In the genomic region with DNA sequence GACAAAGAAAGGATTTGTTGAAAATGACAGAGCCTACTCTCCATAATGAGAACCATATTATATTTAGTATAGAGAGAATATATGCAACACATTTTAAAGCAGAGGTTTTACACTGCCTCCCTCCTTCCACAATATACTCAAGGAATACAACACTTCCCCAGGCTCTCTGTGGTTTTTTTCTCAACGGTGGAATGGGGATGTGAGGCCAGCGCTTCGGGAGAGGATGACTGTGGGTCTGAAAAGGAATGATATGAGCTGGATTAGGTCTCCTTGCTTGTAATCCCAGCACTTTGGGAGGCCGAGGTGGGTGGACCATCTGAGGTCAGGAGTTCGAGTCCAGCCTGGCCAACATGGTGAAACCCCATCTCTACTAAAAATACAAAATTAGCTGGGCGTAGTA, we compare ENCODE assay signal across 17 cellular contexts.
DNase-seq lines count a peak whose midpoint lies in the region; ATAC-seq and TF ChIP-seq lines count a peak whose summit lies in the region.
"Had no signal": no experiment of that assay in that cellular context is flagged by ENCODE, and none has a peak within 500 bp of the region (broad histone marks: within the 10 kb centered on the region; RNA-seq: fewer than 3 reads in every experiment).

No MANE protein-coding gene starts in this region.

- no peak overlapping the region for H3K4me3 Mint-ChIP-seq in natural killer cell treated with Interleukin-12 subunit alpha and Interleukin-12 subunit beta and Interleukin-15 and Interleukin-18, amount 100 ng/mL, for 72 hours
- H3K4me3 Mint-ChIP-seq in natural killer cell (no peak overlapping the region), neural crest cell (peak overlapping the region; percentile 27)
- H3K4me3 Mint-ChIP-seq in activated CD8-positive, alpha-beta T cell treated with anti-CD3 and anti-CD28 coated beads for 36 hours: no peak overlapping the region
- H3K4me3 Mint-ChIP-seq: H9 had no signal

- CTCF ChIA-PET in activated CD8-positive, alpha-beta T cell treated with anti-CD3 and anti-CD28 coated beads for 36 hours (lab: Charles Lee): interaction anchor here (1.4 to 2.5 kb wide), 3 partner anchors 16 to 360 kb away, joined by 3 to 9 read pairs (median 6); no protein-coding TSS in a partner anchor

- no peak for TF ChIP-seq CTCF in natural killer cell (IDR thresholded peaks at IDR 0.05)
- no peak for TF ChIP-seq CTCF in neural crest cell (conservative IDR thresholded peaks at IDR 0.05)
- TF ChIP-seq CTCF in spleen (IDR thresholded peaks at IDR 0.05 in 8 of 11, conservative IDR thresholded peaks at IDR 0.05 in 3 of 11): no peak
- TF ChIP-seq CTCF in activated CD8-positive, alpha-beta T cell treated with anti-CD3 and anti-CD28 coated beads for 36 hours (IDR thresholded peaks at IDR 0.05): no peak

- POLR2A ChIA-PET in activated CD8-positive, alpha-beta T cell treated with anti-CD3 and anti-CD28 coated beads for 36 hours (lab: Charles Lee): no interaction called here

- H3K27me3 Mint-ChIP-seq in natural killer cell treated with Interleukin-12 subunit alpha and Interleukin-12 subunit beta and Interleukin-15 and Interleukin-18, amount 100 ng/mL, for 72 hours: no peaks in the 10 kb centered on the region
- H3K27me3 Mint-ChIP-seq in natural killer cell (ENCODE audit: low read depth in 2 of 2) (no peaks in the 10 kb centered on the region), neural crest cell (ENCODE audit: low read depth) (no peaks in the 10 kb centered on the region)
- peaks cover 3% of the 10 kb centered on the region for H3K27me3 Mint-ChIP-seq in activated CD8-positive, alpha-beta T cell treated with anti-CD3 and anti-CD28 coated beads for 36 hours

- ATAC-seq in natural killer cell treated with Interleukin-12 subunit alpha and Interleukin-12 subunit beta and Interleukin-15 and Interleukin-18, amount 100 ng/mL, for 72 hours: no peak
- no peak for ATAC-seq in natural killer cell
- no peak for ATAC-seq in Right ventricle myocardium superior (ENCODE audit: poor library complexity)
- ATAC-seq in HG03571 (IDR thresholded peaks at IDR 0.05; ENCODE audit: unreplicated experiment): no peak
- ATAC-seq in activated CD8-positive, alpha-beta T cell treated with anti-CD3 and anti-CD28 coated beads for 36 hours: no peak
- ATAC-seq: GM12878, Panc1 had no signal

- no peaks in the 10 kb centered on the region for H3K36me3 ChIP-seq in spleen
- H3K36me3 ChIP-seq: SJCRH30 had no signal

- H3K4me1 ChIP-seq in spleen: peaks cover 20 to 49% (median 33%) of the 10 kb centered on the region in 6 donors

- H3K4me3 ChIP-seq in spleen: no peak overlapping the region
- H3K4me3 ChIP-seq: GM12878, SJCRH30 had no signal

- H3K27ac ChIP-seq in caudate nucleus (ENCODE audit: low read depth, low read length) (peak overlapping the region; percentile 60), spleen (no peak overlapping the region)
- H3K27ac ChIP-seq: SJCRH30 had no signal

- 81 to 92% (median 86%) methylated on average over 6 of the region's 6 CpGs for WGBS in spleen, 5 donors

- no peaks in the 10 kb centered on the region for H3K27me3 ChIP-seq in spleen (replicated peaks in 1 of 7)
- H3K27me3 ChIP-seq: SJCRH30 had no signal

- DNase-seq in natural killer cell treated with Interleukin-12 subunit alpha and Interleukin-12 subunit beta and Interleukin-15 and Interleukin-18, amount 100 ng/mL, for 72 hours (ENCODE audit: low spot score): no peak
- DNase-seq in natural killer cell (no peak), caudate nucleus (lab: John Stamatoyannopoulos, UW) (no peak), neural crest cell (ENCODE audit: low read depth, low spot score) (no peak), Right ventricle myocardium superior (no peak), spleen (no peak)
- no peak for DNase-seq in activated CD8-positive, alpha-beta T cell treated with anti-CD3 and anti-CD28 coated beads for 36 hours
- DNase-seq: 8988T, C1 segment of cervical spinal cord, H9, Karpas-422, NCI-H1417 treated with DMSO at 0.1 percent for 48 hours, NCI-H82, SJCRH30 had no signal

- peaks cover 13% of the 10 kb centered on the region for H3K36me3 Mint-ChIP-seq in natural killer cell treated with Interleukin-12 subunit alpha and Interleukin-12 subunit beta and Interleukin-15 and Interleukin-18, amount 100 ng/mL, for 72 hours
- H3K36me3 Mint-ChIP-seq in natural killer cell (no peaks in the 10 kb centered on the region), neural crest cell (ENCODE audit: low read depth) (no peaks in the 10 kb centered on the region)
- H3K36me3 Mint-ChIP-seq in activated CD8-positive, alpha-beta T cell treated with anti-CD3 and anti-CD28 coated beads for 36 hours (ENCODE audit: low read depth): no peaks in the 10 kb centered on the region

- no peak for TF ChIP-seq POLR2A in spleen (IDR thresholded peaks at IDR 0.05)

- peaks cover 4% of the 10 kb centered on the region for H3K9me3 Mint-ChIP-seq in natural killer cell treated with Interleukin-12 subunit alpha and Interleukin-12 subunit beta and Interleukin-15 and Interleukin-18, amount 100 ng/mL, for 72 hours
- H3K9me3 Mint-ChIP-seq in natural killer cell (no peaks in the 10 kb centered on the region), neural crest cell (no peaks in the 10 kb centered on the region)
- H3K9me3 Mint-ChIP-seq in activated CD8-positive, alpha-beta T cell treated with anti-CD3 and anti-CD28 coated beads for 36 hours: peaks cover 5% of the 10 kb centered on the region
- H3K9me3 Mint-ChIP-seq: H9 had no signal

- peak overlapping the region; percentile 12 to 47 for H3K27ac Mint-ChIP-seq in natural killer cell treated with Interleukin-12 subunit alpha and Interleukin-12 subunit beta and Interleukin-15 and Interleukin-18, amount 100 ng/mL, for 72 hours
- H3K27ac Mint-ChIP-seq in natural killer cell (no peak overlapping the region), neural crest cell (ENCODE audit: unreplicated experiment) (no peak overlapping the region)
- no peak overlapping the region for H3K27ac Mint-ChIP-seq in activated CD8-positive, alpha-beta T cell treated with anti-CD3 and anti-CD28 coated beads for 36 hours
- H3K27ac Mint-ChIP-seq: H9 had no signal

- peaks cover 51 to 65% of the 10 kb centered on the region in 2 donors for H3K4me1 Mint-ChIP-seq in natural killer cell treated with Interleukin-12 subunit alpha and Interleukin-12 subunit beta and Interleukin-15 and Interleukin-18, amount 100 ng/mL, for 72 hours (ENCODE audit: low read depth in 2 of 2)
- peaks cover 33 to 54% of the 10 kb centered on the region in 2 donors for H3K4me1 Mint-ChIP-seq in natural killer cell
- peaks cover 47% of the 10 kb centered on the region for H3K4me1 Mint-ChIP-seq in neural crest cell
- peaks cover 47% of the 10 kb centered on the region for H3K4me1 Mint-ChIP-seq in activated CD8-positive, alpha-beta T cell treated with anti-CD3 and anti-CD28 coated beads for 36 hours (ENCODE audit: low read depth)

- intact Hi-C loops in natural killer cell (cut with micrococcal nuclease) (loop anchor here (10.0 kb wide), 1 partner anchor 250 kb away; no protein-coding TSS in a partner anchor), Right ventricle myocardium superior (cut with DNase I) (loop anchor here (10.0 kb wide), 1 partner anchor 250 kb away; no protein-coding TSS in a partner anchor), spleen (cut with DNase I; ENCODE audit: low total_unique reads) (loop anchor here (10.0 kb wide), 1 partner anchor 130 kb away; no protein-coding TSS in a partner anchor)
- intact Hi-C loops in activated CD8-positive, alpha-beta T cell treated with anti-CD3 and anti-CD28 coated beads for 36 hours (cut with micrococcal nuclease): loop anchor here (5.0 to 10.0 kb wide), 3 partner anchors 250 to 420 kb away; no protein-coding TSS in a partner anchor

- H3K9me3 ChIP-seq in spleen: no peaks in the 10 kb centered on the region
- H3K9me3 ChIP-seq: SJCRH30 had no signal

Comparison
In these comparisons a context has a peak if more than half of its experiments do, and no peak if none do; other contexts are left out.
1. H3K27ac Mint-ChIP-seq: peak in natural killer cell treated with Interleukin-12 subunit alpha and Interleukin-12 subunit beta and Interleukin-15 and Interleukin-18, amount 100 ng/mL, for 72 hours (2 of 2); none in natural killer cell (0 of 2), neural crest cell (single experiment) and activated CD8-positive, alpha-beta T cell treated with anti-CD3 and anti-CD28 coated beads for 36 hours (single experiment).